Comparison of ENCODE assay signal across 1 cellular context in genomic region chr4:2415213-2415612, GRCh38.
TF ChIP-seq lines count a peak whose summit lies in the region.

No MANE protein-coding gene starts in this region.

TF ChIP-seq in HEK293, 187 proteins besides CTCF, POLR2A, EP300 and RAD21 (continued from another document):
- TF ChIP-seq ZNF121 (tag by site-specific recombination; IDR thresholded peaks at IDR 0.05), result peak; percentile 86
- TF ChIP-seq ZNF664 (tag by site-specific recombination; IDR thresholded peaks at IDR 0.05), result no peak
